ENCODE assay signal across 25 cellular contexts in the genomic region with DNA sequence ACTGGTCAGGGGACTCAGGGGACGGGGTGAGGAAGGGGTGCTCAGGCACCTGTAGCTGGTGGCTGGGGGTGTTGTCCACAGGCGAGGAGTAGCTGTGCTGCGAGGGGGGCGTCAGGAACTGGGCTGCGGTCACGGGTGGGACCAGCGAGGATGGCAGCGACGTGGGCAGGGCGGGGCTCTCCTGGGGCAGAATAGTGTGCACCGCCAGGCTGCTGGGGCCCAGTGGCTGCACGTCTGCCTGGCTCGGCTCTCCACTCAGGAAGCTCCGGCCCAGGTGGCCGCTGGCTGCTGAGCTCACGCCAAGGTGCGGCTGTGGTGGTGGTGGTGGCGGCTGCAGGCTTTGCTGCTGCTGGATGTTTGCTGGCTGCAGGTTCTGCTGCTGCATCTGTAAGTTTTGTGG.
"Had no signal": no experiment of that assay in that cellular context is flagged by ENCODE, and none has a peak within 500 bp of the region (broad histone marks: within the 10 kb centered on the region; RNA-seq: fewer than 3 reads in every experiment).

No MANE protein-coding gene starts in this region.

- H3K27me3 ChIP-seq: cardiac muscle cell, sigmoid colon, tibial artery had no signal

- ATAC-seq: activated T-helper 17 cell treated with anti-CD3 and anti-CD28 coated beads, Interleukin-2, amount 50 U/mL, for 72 hours; esophagus mucosa; T-cell had no signal

- H3K9me3 Mint-ChIP-seq: activated T-cell treated with anti-CD3 and anti-CD28 coated beads, Interleukin-2, amount 50 U/mL, for 24 hours; activated T-helper 17 cell treated with anti-CD3 and anti-CD28 coated beads, Interleukin-2, amount 50 U/mL, for 72 hours; memory B cell; neural crest cell; T-cell had no signal

- H3K27ac Mint-ChIP-seq: activated T-cell treated with anti-CD3 and anti-CD28 coated beads, Interleukin-2, amount 50 U/mL, for 24 hours; activated T-helper 17 cell treated with anti-CD3 and anti-CD28 coated beads, Interleukin-2, amount 50 U/mL, for 72 hours; memory B cell; progenitor cell of endocrine pancreas; T-cell had no signal

- DNase-seq: activated CD4-positive, alpha-beta T cell treated with anti-CD3 and anti-CD28 coated beads for 1 hour; activated CD4-positive, alpha-beta T cell treated with anti-CD3 and anti-CD28 coated beads, Interleukin-2, amount 50 U/mL, for 4 hours; activated CD8-positive, alpha-beta memory T cell treated with anti-CD3 and anti-CD28 coated beads for 24 hours; activated CD8-positive, alpha-beta memory T cell treated with anti-CD3 and anti-CD28 coated beads, Interleukin-2, amount 50 U/mL, for 4 hours; activated T-cell treated with anti-CD3 and anti-CD28 coated beads, Interleukin-2, amount 50 U/mL, for 24 hours; amygdala; dermis blood vessel endothelial cell; effector CD8-positive, alpha-beta T cell; hippocampal formation; naive B cell; retina; sigmoid colon; stimulated activated CD4-positive, alpha-beta T cell treated with anti-CD3 and anti-CD28 coated beads, Interleukin-2, amount 100 ng/mL, for 48 hours; stimulated activated CD8-positive, alpha-beta memory T cell treated with anti-CD3 and anti-CD28 coated beads, Interleukin-4, amount 100 ng/mL, for 48 hours; stimulated activated naive CD4-positive, alpha-beta T cell treated with Interleukin-2 at 50 U/mL for 16 hours; substantia nigra; T-cell; T-helper 9 cell; tibial artery had no signal

- H3K4me3 Mint-ChIP-seq: activated T-cell treated with anti-CD3 and anti-CD28 coated beads, Interleukin-2, amount 50 U/mL, for 24 hours; activated T-helper 17 cell treated with anti-CD3 and anti-CD28 coated beads, Interleukin-2, amount 50 U/mL, for 72 hours; memory B cell; naive B cell; neural crest cell; T-cell had no signal

- H3K9me3 ChIP-seq: sigmoid colon, tibial artery had no signal

- H3K4me1 Mint-ChIP-seq: activated T-helper 17 cell treated with anti-CD3 and anti-CD28 coated beads, Interleukin-2, amount 50 U/mL, for 72 hours; memory B cell; naive B cell; neural crest cell; T-cell had no signal

- H3K4me3 ChIP-seq: cardiac muscle cell, sigmoid colon, tibial artery had no signal

- H3K27me3 Mint-ChIP-seq: activated T-cell treated with anti-CD3 and anti-CD28 coated beads, Interleukin-2, amount 50 U/mL, for 24 hours; activated T-helper 17 cell treated with anti-CD3 and anti-CD28 coated beads, Interleukin-2, amount 50 U/mL, for 72 hours; memory B cell; naive B cell; progenitor cell of endocrine pancreas; T-cell had no signal

- H3K27ac ChIP-seq: cardiac muscle cell, sigmoid colon, tibial artery had no signal
